In genomic region chr4:152535903-152536544, GRCh38 we compare ENCODE assay signal across 1 cellular context.
A peak's percentile ranks its signal among the peaks of the same experiment; 100 is the strongest.
TF ChIP-seq lines count a peak whose summit lies in the region.

Gene FBXW7, minus strand, starts transcription at chr4:152536092. Its CDS starts 124,289 bp downstream, at chr4:152411803.

TF ChIP-seq in HepG2, 621 proteins besides CTCF, POLR2A, EP300 and RAD21 (continued from another document and continues in another):
- TF ChIP-seq BRF2 (CRISPR knock-in tag; IDR thresholded peaks at IDR 0.05) = no peak; the same call in 1 of the 2 replicates
- peak; percentile 97 for TF ChIP-seq RFX1 (IDR thresholded peaks at IDR 0.05)
- TF ChIP-seq ETV5 (CRISPR knock-in tag; IDR thresholded peaks at IDR 0.05; ENCODE audit: borderline replicate concordance) = peak; percentile 82
- no peak for TF ChIP-seq ZNF720 (CRISPR knock-in tag; IDR thresholded peaks at IDR 0.05)
- peak; percentile 83 for TF ChIP-seq MYPOP (CRISPR knock-in tag; IDR thresholded peaks at IDR 0.05)
- TF ChIP-seq RFXAP (CRISPR knock-in tag; IDR thresholded peaks at IDR 0.05; ENCODE audit: borderline replicate concordance) = peak; percentile 91
- TF ChIP-seq MTA1 (CRISPR knock-in tag; IDR thresholded peaks at IDR 0.05; ENCODE audit: borderline replicate concordance) = peak; percentile 56; the same call in 1 of the 2 replicates
- TF ChIP-seq ZNF691 (CRISPR knock-in tag; IDR thresholded peaks at IDR 0.05; ENCODE audit: borderline replicate concordance, low read depth) = 0 out of 2 replicates have a peak, but pooled peaks have one; percentile 33
- TF ChIP-seq CHD4 (IDR thresholded peaks at IDR 0.05; ENCODE audit: borderline replicate concordance, low read length) = no peak
- peak; percentile 61; the same call in 1 of the 2 replicates for TF ChIP-seq FIP1L1 (IDR thresholded peaks at IDR 0.05; ENCODE audit: borderline replicate concordance, insufficient read depth, low read depth, low read length)
- peak; percentile 87 for TF ChIP-seq PHF8 (CRISPR knock-in tag; IDR thresholded peaks at IDR 0.05)
- TF ChIP-seq, protein P1, sequence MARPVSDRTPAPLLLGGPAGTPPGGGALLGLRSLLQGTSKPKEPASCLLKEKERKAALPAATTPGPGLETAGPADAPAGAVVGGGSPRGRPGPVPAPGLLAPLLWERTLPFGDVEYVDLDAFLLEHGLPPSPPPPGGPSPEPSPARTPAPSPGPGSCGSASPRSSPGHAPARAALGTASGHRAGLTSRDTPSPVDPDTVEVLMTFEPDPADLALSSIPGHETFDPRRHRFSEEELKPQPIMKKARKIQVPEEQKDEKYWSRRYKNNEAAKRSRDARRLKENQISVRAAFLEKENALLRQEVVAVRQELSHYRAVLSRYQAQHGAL (CRISPR knock-in tag; IDR thresholded peaks at IDR 0.05; ENCODE audit: not compliant biosample characterization) = no peak
- TF ChIP-seq KMT2B (CRISPR knock-in tag; IDR thresholded peaks at IDR 0.05) = peak; percentile 99
- TF ChIP-seq RORA (CRISPR knock-in tag; IDR thresholded peaks at IDR 0.05) = no peak
- TF ChIP-seq SNRNP70 (IDR thresholded peaks at IDR 0.05; ENCODE audit: low read depth, low read length) = no peak
- peak; percentile 63; the same call in 1 of the 2 replicates for TF ChIP-seq PITX1 (CRISPR knock-in tag; IDR thresholded peaks at IDR 0.05)
- no peak for TF ChIP-seq RNF2 (conservative IDR thresholded peaks at IDR 0.05; ENCODE audit: low read depth)
- 0 out of 2 replicates have a peak, but pooled peaks have one; percentile 63 for TF ChIP-seq ZNF292 (CRISPR knock-in tag; IDR thresholded peaks at IDR 0.05; ENCODE audit: borderline replicate concordance, low read depth)
- TF ChIP-seq DMTF1 (CRISPR knock-in tag; IDR thresholded peaks at IDR 0.05) = no peak
- no peak for TF ChIP-seq CHCHD3 (CRISPR knock-in tag; IDR thresholded peaks at IDR 0.05)
- peak; percentile 76 for TF ChIP-seq SP2 (CRISPR knock-in tag; IDR thresholded peaks at IDR 0.05)
- TF ChIP-seq, protein P2, sequence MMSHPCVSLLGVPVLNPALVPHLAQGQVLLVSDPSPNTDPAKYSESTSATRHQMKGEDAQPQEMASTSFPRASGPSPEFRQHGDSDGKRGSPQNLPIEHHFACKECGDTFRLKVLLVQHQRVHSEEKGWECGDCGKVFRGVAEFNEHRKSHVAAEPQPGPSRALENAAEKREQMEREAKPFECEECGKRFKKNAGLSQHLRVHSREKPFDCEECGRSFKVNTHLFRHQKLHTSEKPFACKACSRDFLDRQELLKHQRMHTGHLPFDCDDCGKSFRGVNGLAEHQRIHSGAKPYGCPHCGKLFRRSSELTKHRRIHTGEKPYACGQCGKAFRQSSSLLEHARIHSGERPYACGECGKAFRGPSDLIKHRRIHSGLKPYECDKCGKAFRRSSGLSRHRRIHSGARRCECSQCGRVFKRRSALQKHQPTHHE (CRISPR knock-in tag; IDR thresholded peaks at IDR 0.05; ENCODE audit: borderline replicate concordance) = peak; percentile 40; the same call in 1 of the 2 replicates
- TF ChIP-seq U2AF1 (optimal IDR thresholded peaks at IDR 0.05; ENCODE audit: low read depth, low read length) = no peak
- TF ChIP-seq ZNF207 (IDR thresholded peaks at IDR 0.05; ENCODE audit: borderline replicate concordance) = no peak
- TF ChIP-seq MTF1 (CRISPR knock-in tag; IDR thresholded peaks at IDR 0.05) = no peak
- TF ChIP-seq TCF12 (IDR thresholded peaks at IDR 0.05) = no peak
- peak; percentile 38; the same call in 1 of the 2 replicates for TF ChIP-seq TCF12 (CRISPR knock-in tag; IDR thresholded peaks at IDR 0.05)
- peak; percentile 78; the same call in 1 of the 2 replicates for TF ChIP-seq BATF2 (CRISPR knock-in tag; IDR thresholded peaks at IDR 0.05)
- TF ChIP-seq ZNF546 (CRISPR knock-in tag; conservative IDR thresholded peaks at IDR 0.05) = no peak
- TF ChIP-seq ZNF232 (CRISPR knock-in tag; IDR thresholded peaks at IDR 0.05; ENCODE audit: borderline replicate concordance) = no peak
- peak; percentile 38; the same call in 1 of the 2 replicates for TF ChIP-seq ZNF224 (CRISPR knock-in tag; IDR thresholded peaks at IDR 0.05)
- TF ChIP-seq ZNF781 (CRISPR knock-in tag; IDR thresholded peaks at IDR 0.05; ENCODE audit: borderline replicate concordance, not compliant biosample characterization) = peak; percentile 70
- TF ChIP-seq ZSCAN9 (CRISPR knock-in tag; IDR thresholded peaks at IDR 0.05; ENCODE audit: borderline replicate concordance) = no peak; the same call in 1 of the 2 replicates
- TF ChIP-seq ZNF850 (CRISPR knock-in tag; conservative IDR thresholded peaks at IDR 0.05) = no peak
- TF ChIP-seq DPF2 (CRISPR knock-in tag; IDR thresholded peaks at IDR 0.05; ENCODE audit: borderline replicate concordance, low read depth) = no peak
- peak; percentile 76 for TF ChIP-seq ERF (CRISPR knock-in tag; IDR thresholded peaks at IDR 0.05)
- TF ChIP-seq REL (CRISPR knock-in tag; conservative IDR thresholded peaks at IDR 0.05) = peak; percentile 82; the same call in 1 of the 2 replicates
- TF ChIP-seq WIZ (CRISPR knock-in tag; IDR thresholded peaks at IDR 0.05) = no peak
- no peak for TF ChIP-seq SRSF9 (IDR thresholded peaks at IDR 0.05; ENCODE audit: borderline replicate concordance, insufficient read depth, low read depth, low read length, poor library complexity, severe bottlenecking)
- no peak for TF ChIP-seq ZNF180 (CRISPR knock-in tag; IDR thresholded peaks at IDR 0.05; ENCODE audit: borderline replicate concordance, low read depth)
- no peak for TF ChIP-seq ZNF264 (CRISPR knock-in tag; IDR thresholded peaks at IDR 0.05)
- TF ChIP-seq, protein P3, sequence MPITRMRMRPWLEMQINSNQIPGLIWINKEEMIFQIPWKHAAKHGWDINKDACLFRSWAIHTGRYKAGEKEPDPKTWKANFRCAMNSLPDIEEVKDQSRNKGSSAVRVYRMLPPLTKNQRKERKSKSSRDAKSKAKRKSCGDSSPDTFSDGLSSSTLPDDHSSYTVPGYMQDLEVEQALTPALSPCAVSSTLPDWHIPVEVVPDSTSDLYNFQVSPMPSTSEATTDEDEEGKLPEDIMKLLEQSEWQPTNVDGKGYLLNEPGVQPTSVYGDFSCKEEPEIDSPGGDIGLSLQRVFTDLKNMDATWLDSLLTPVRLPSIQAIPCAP (CRISPR knock-in tag; IDR thresholded peaks at IDR 0.05; ENCODE audit: low read depth) = no peak
- TF ChIP-seq, protein P4, sequence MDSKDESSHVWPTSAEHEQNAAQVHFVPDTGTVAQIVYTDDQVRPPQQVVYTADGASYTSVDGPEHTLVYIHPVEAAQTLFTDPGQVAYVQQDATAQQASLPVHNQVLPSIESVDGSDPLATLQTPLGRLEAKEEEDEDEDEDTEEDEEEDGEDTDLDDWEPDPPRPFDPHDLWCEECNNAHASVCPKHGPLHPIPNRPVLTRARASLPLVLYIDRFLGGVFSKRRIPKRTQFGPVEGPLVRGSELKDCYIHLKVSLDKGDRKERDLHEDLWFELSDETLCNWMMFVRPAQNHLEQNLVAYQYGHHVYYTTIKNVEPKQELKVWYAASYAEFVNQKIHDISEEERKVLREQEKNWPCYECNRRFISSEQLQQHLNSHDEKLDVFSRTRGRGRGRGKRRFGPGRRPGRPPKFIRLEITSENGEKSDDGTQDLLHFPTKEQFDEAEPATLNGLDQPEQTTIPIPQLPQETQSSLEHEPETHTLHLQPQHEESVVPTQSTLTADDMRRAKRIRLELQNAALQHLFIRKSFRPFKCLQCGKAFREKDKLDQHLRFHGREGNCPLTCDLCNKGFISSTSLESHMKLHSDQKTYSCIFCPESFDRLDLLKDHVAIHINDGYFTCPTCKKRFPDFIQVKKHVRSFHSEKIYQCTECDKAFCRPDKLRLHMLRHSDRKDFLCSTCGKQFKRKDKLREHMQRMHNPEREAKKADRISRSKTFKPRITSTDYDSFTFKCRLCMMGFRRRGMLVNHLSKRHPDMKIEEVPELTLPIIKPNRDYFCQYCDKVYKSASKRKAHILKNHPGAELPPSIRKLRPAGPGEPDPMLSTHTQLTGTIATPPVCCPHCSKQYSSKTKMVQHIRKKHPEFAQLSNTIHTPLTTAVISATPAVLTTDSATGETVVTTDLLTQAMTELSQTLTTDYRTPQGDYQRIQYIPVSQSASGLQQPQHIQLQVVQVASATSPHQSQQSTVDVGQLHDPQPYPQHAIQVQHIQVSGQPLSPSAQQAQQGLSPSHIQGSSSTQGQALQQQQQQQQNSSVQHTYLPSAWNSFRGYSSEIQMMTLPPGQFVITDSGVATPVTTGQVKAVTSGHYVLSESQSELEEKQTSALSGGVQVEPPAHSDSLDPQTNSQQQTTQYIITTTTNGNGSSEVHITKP (CRISPR knock-in tag; IDR thresholded peaks at IDR 0.05; ENCODE audit: low read depth) = peak; percentile 80; the same call in 1 of the 2 replicates
- TF ChIP-seq SKI (IDR thresholded peaks at IDR 0.05; ENCODE audit: partially characterized antibody) = peak; percentile 31
- TF ChIP-seq ZNF367 (CRISPR knock-in tag; IDR thresholded peaks at IDR 0.05; ENCODE audit: borderline replicate concordance) = no peak
- TF ChIP-seq FOSL2 (CRISPR knock-in tag; IDR thresholded peaks at IDR 0.05) = no peak
- TF ChIP-seq ISX (CRISPR knock-in tag; conservative IDR thresholded peaks at IDR 0.05) = no peak
- TF ChIP-seq, protein P5, sequence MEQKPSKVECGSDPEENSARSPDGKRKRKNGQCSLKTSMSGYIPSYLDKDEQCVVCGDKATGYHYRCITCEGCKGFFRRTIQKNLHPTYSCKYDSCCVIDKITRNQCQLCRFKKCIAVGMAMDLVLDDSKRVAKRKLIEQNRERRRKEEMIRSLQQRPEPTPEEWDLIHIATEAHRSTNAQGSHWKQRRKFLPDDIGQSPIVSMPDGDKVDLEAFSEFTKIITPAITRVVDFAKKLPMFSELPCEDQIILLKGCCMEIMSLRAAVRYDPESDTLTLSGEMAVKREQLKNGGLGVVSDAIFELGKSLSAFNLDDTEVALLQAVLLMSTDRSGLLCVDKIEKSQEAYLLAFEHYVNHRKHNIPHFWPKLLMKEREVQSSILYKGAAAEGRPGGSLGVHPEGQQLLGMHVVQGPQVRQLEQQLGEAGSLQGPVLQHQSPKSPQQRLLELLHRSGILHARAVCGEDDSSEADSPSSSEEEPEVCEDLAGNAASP (CRISPR knock-in tag; IDR thresholded peaks at IDR 0.05; ENCODE audit: borderline replicate concordance) = peak; percentile 34
- peak; percentile 93 for TF ChIP-seq SALL2 (CRISPR knock-in tag; IDR thresholded peaks at IDR 0.05)
- TF ChIP-seq RBFOX2 (IDR thresholded peaks at IDR 0.05; ENCODE audit: low read depth, low read length) = peak; percentile 88
- TF ChIP-seq ZNF17 (CRISPR knock-in tag; IDR thresholded peaks at IDR 0.05) = no peak
- TF ChIP-seq PCBP1 (IDR thresholded peaks at IDR 0.05; ENCODE audit: borderline replicate concordance, low read depth, low read length) = no peak
- TF ChIP-seq, protein P6, sequence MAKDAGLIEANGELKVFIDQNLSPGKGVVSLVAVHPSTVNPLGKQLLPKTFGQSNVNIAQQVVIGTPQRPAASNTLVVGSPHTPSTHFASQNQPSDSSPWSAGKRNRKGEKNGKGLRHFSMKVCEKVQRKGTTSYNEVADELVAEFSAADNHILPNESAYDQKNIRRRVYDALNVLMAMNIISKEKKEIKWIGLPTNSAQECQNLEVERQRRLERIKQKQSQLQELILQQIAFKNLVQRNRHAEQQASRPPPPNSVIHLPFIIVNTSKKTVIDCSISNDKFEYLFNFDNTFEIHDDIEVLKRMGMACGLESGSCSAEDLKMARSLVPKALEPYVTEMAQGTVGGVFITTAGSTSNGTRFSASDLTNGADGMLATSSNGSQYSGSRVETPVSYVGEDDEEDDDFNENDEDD (CRISPR knock-in tag; IDR thresholded peaks at IDR 0.05; ENCODE audit: borderline replicate concordance) = peak; percentile 76; the same call in 1 of the 2 replicates
